1 cellular context compared by ENCODE assay signal in genomic region chr2:74198461-74199274, GRCh38.
TF ChIP-seq lines count a peak whose summit lies in the region.

Gene MTHFD2, plus strand, starts transcription at chr2:74198615. Its CDS starts 27 bp downstream, at chr2:74198642.

TF ChIP-seq in K562, 482 proteins besides CTCF, POLR2A, EP300 and RAD21 (continued from another document and continues in another):
- TF ChIP-seq E2F4 (CRISPR knock-in tag; IDR thresholded peaks at IDR 0.05; ENCODE audit: low read depth) (peak; percentile 87; the same call in 1 of the 2 replicates), TCF7 (IDR thresholded peaks at IDR 0.05; ENCODE audit: borderline replicate concordance) (no peak), ZNF668 (CRISPR knock-in tag; IDR thresholded peaks at IDR 0.05) (0 out of 2 replicates have a peak, but pooled peaks have one; percentile 54), SMARCA4 (IDR thresholded peaks at IDR 0.05) (no peak), MYNN (IDR thresholded peaks at IDR 0.05) (no peak), MYNN (CRISPR knock-in tag; IDR thresholded peaks at IDR 0.05) (no peak), ZNF507 (tag; conservative IDR thresholded peaks at IDR 0.05) (no peak), YY1 (IDR thresholded peaks at IDR 0.05; ENCODE audit: borderline replicate concordance in 1 of 3, control insufficient read depth in 1 of 3, extremely low read depth in 1 of 3, insufficient read depth in 3 of 3, insufficient read length in 1 of 3, insufficient replicate concordance in 2 of 3, low read depth in 1 of 3, low read length in 2 of 3) (peak in 2 of 3 experiments; percentile 76 to 82), HINFP (tag; conservative IDR thresholded peaks at IDR 0.05; ENCODE audit: low read depth) (no peak), ZNF696 (CRISPR knock-in tag; conservative IDR thresholded peaks at IDR 0.05) (no peak), MITF (IDR thresholded peaks at IDR 0.05) (0 out of 2 replicates have a peak, but pooled peaks have one; percentile 44), ETV1 (tag; conservative IDR thresholded peaks at IDR 0.05; ENCODE audit: low read depth) (peak; percentile 46; the same call in 1 of the 2 replicates), HDAC6 (IDR thresholded peaks at IDR 0.05; ENCODE audit: low read depth, low read length) (no peak), ZNF282 (CRISPR knock-in tag; IDR thresholded peaks at IDR 0.05) (0 out of 2 replicates have a peak, but pooled peaks have one; percentile 64), PRMT5 (CRISPR knock-in tag; IDR thresholded peaks at IDR 0.05) (0 out of 2 replicates have a peak, but pooled peaks have one; percentile 13), ZNF232 (CRISPR knock-in tag; IDR thresholded peaks at IDR 0.05) (peak; percentile 12; the same call in 1 of the 2 replicates), THRAP3 (IDR thresholded peaks at IDR 0.05; ENCODE audit: borderline replicate concordance) (no peak), ZNF445 (CRISPR knock-in tag; IDR thresholded peaks at IDR 0.05; ENCODE audit: low read depth) (no peak), ELF4 (CRISPR knock-in tag; IDR thresholded peaks at IDR 0.05) (no peak), ZNF76 (CRISPR knock-in tag; IDR thresholded peaks at IDR 0.05; ENCODE audit: borderline replicate concordance) (no peak), CREBBP (IDR thresholded peaks at IDR 0.05; ENCODE audit: low read depth, low read length) (no peak), KLF16 (IDR thresholded peaks at IDR 0.05) (no peak), CCAR2 (IDR thresholded peaks at IDR 0.05; ENCODE audit: low read depth, low read length) (no peak), RFX5 (IDR thresholded peaks at IDR 0.05; ENCODE audit: low read depth, low read length) (0 out of 2 replicates have a peak, but pooled peaks have one; percentile 27), PURB (CRISPR knock-in tag; IDR thresholded peaks at IDR 0.05; ENCODE audit: low read depth) (no peak), HES1 (IDR thresholded peaks at IDR 0.05; ENCODE audit: low read depth) (no peak), MAFG (tag; conservative IDR thresholded peaks at IDR 0.05) (no peak), ZEB2 (IDR thresholded peaks at IDR 0.05) (0 out of 2 replicates have a peak, but pooled peaks have one; percentile 18), BHLHE40 (IDR thresholded peaks at IDR 0.05; ENCODE audit: low read length) (peak; percentile 45; the same call in 1 of the 2 replicates), CGGBP1 (CRISPR knock-in tag; IDR thresholded peaks at IDR 0.05) (no peak), ZNF830 (CRISPR knock-in tag; IDR thresholded peaks at IDR 0.05) (peak; percentile 92; the same call in 1 of the 2 replicates), SIX5 (IDR thresholded peaks at IDR 0.05; ENCODE audit: borderline replicate concordance in 1 of 2, insufficient read depth in 1 of 2, low read depth in 1 of 2, low read length in 2 of 2) (no peak), TEAD1 (CRISPR knock-in tag; IDR thresholded peaks at IDR 0.05) (peak; percentile 25 to 82; a peak in 1 of 4 replicates), PCBP2 (IDR thresholded peaks at IDR 0.05; ENCODE audit: low read depth, low read length, poor library complexity, severe bottlenecking) (peak; percentile 94), KLF13 (tag; IDR thresholded peaks at IDR 0.05; ENCODE audit: borderline replicate concordance, low read depth) (peak; percentile 73), ZNF639 (CRISPR knock-in tag; conservative IDR thresholded peaks at IDR 0.05 in 1 of 2, IDR thresholded peaks at IDR 0.05 in 1 of 2) (peak in 1 of 2 experiments; percentile 36; a peak in 1 of 4 replicates), RBM34 (IDR thresholded peaks at IDR 0.05; ENCODE audit: borderline replicate concordance, insufficient read depth, low read length) (no peak), SIRT6 (IDR thresholded peaks at IDR 0.05; ENCODE audit: low read depth, low read length) (no peak), IRF2 (CRISPR knock-in tag; IDR thresholded peaks at IDR 0.05) (no peak), BRF1 (IDR thresholded peaks at IDR 0.05; ENCODE audit: borderline replicate concordance, extremely low read depth, insufficient read length) (no peak), ILK (tag; IDR thresholded peaks at IDR 0.05; ENCODE audit: borderline replicate concordance, low read depth) (no peak), TOE1 (IDR thresholded peaks at IDR 0.05; ENCODE audit: borderline replicate concordance) (no peak), TOE1 (CRISPR knock-in tag; IDR thresholded peaks at IDR 0.05; ENCODE audit: borderline replicate concordance, low read depth) (no peak), POLR2G (IDR thresholded peaks at IDR 0.05; ENCODE audit: low read depth, low read length) (peak; percentile 100), ETV5 (CRISPR knock-in tag; IDR thresholded peaks at IDR 0.05; ENCODE audit: low read depth) (peak; percentile 89), NR3C1 (CRISPR knock-in tag; IDR thresholded peaks at IDR 0.05) (peak; percentile 56; the same call in 1 of the 2 replicates), HOMEZ (CRISPR knock-in tag; IDR thresholded peaks at IDR 0.05) (no peak), CHD4 (IDR thresholded peaks at IDR 0.05; ENCODE audit: insufficient read depth, insufficient replicate concordance, low read depth, low read length, poor library complexity, severe bottlenecking) (no peak), ZNF395 (CRISPR knock-in tag; IDR thresholded peaks at IDR 0.05) (no peak; the same call in 1 of the 2 replicates)
